23 cellular contexts compared by ENCODE assay signal in the genomic region with DNA sequence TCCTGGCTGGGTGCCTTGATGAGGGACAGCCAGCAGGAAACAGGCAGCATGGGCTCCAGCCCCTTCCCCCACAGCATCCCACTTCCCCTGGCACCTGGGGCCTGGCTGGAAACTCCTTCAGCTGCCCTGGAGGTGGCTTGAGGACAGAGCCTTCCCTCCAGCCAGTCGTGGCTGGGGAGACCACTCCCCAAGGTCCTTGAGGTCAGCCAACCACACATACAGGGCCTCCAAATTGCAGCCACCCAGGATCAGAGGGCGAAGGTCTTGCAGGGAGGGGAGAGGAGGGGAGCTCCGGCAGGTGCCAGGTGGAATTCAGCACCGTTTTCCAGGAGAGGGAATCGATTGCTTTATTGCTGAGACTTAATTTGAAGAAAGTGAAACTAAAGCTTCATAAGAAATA.
DNase-seq lines count a peak whose midpoint lies in the region; ATAC-seq and TF ChIP-seq lines count a peak whose summit lies in the region.
"Had no signal": no experiment of that assay in that cellular context is flagged by ENCODE, and none has a peak within 500 bp of the region (broad histone marks: within the 10 kb centered on the region; RNA-seq: fewer than 3 reads in every experiment).

No MANE protein-coding gene starts in this region.

- H3K36me3 Mint-ChIP-seq in natural killer cell treated with Interleukin-12 subunit alpha and Interleukin-12 subunit beta and Interleukin-15 and Interleukin-18, amount 100 ng/mL, for 72 hours: no peaks in the 10 kb centered on the region
- H3K36me3 Mint-ChIP-seq in natural killer cell (no peaks in the 10 kb centered on the region), neural progenitor cell (no peaks in the 10 kb centered on the region)
- H3K36me3 Mint-ChIP-seq: CD4-positive, alpha-beta memory T cell had no signal

- H3K27me3 ChIP-seq in PC-9 (ENCODE audit: insufficient read depth, low read depth) (peaks cover 12% of the 10 kb centered on the region), right lobe of liver (no peaks in the 10 kb centered on the region), neural progenitor cell (no peaks in the 10 kb centered on the region)
- H3K27me3 ChIP-seq: BLaER1, MG63 had no signal

- H3K4me1 ChIP-seq in PC-9 (replicated peaks; ENCODE audit: insufficient read depth) (no peaks in the 10 kb centered on the region), right lobe of liver (peaks cover 0 to 3% (median 0%) of the 10 kb centered on the region in 4 donors), neural progenitor cell (no peaks in the 10 kb centered on the region)

- CTCF ChIA-PET in PC-9 (lab: Charles Lee): no interaction called here

- POLR2A ChIA-PET in PC-9 (lab: Charles Lee; ENCODE audit: unreplicated experiment): interaction anchor here (0.6 to 1.0 kb wide), 2 partner anchors 59 to 522 kb away, joined by 4 to 9 read pairs; no protein-coding TSS in a partner anchor

- H3K4me3 ChIP-seq in PC-9: no peak overlapping the region
- H3K4me3 ChIP-seq in right lobe of liver: no peak overlapping the region
- no peak overlapping the region for H3K4me3 ChIP-seq in neural progenitor cell
- H3K4me3 ChIP-seq: BLaER1, MG63 had no signal

- H3K4me2 ChIP-seq in PC-9 (peak overlapping the region; percentile 28; the same call in 1 of the 2 replicates), neural progenitor cell (no peak overlapping the region)
- H3K4me2 ChIP-seq: BLaER1 had no signal

- H3K9ac ChIP-seq in neural progenitor cell: no peak overlapping the region
- H3K9ac ChIP-seq: BLaER1 had no signal

- no peak overlapping the region for H3K27ac Mint-ChIP-seq in natural killer cell treated with Interleukin-12 subunit alpha and Interleukin-12 subunit beta and Interleukin-15 and Interleukin-18, amount 100 ng/mL, for 72 hours
- H3K27ac Mint-ChIP-seq in natural killer cell: no peak overlapping the region
- H3K27ac Mint-ChIP-seq in neural progenitor cell: no peak overlapping the region
- H3K27ac Mint-ChIP-seq: CD4-positive, alpha-beta memory T cell had no signal

- intact Hi-C loops in natural killer cell (cut with micrococcal nuclease) (no loop called here), PC-9 (cut with micrococcal nuclease; ENCODE audit: unreplicated experiment) (no loop called here), right lobe of liver (cut with DNase I) (no loop called here)

- DNase-seq in natural killer cell treated with Interleukin-12 subunit alpha and Interleukin-12 subunit beta and Interleukin-15 and Interleukin-18, amount 100 ng/mL, for 72 hours (ENCODE audit: low spot score): peak; percentile 22
- no peak for DNase-seq in natural killer cell
- no peak for DNase-seq in PC-9
- peak in 1 of 3 donors; percentile 31 for DNase-seq in right lobe of liver
- DNase-seq in GM19240 (ENCODE audit: insufficient read length, low spot score): no peak
- no peak for DNase-seq in neural progenitor cell (ENCODE audit: low spot score)
- no peak for DNase-seq in NCI-H146 (lab: John Stamatoyannopoulos, UW)
- DNase-seq: ACHN; CD4-positive, alpha-beta memory T cell; DMS153; GDM1; GOT3; Kasumi-1; MG63; NCI-H1048; NCI-H1417 treated with DMSO at 0.1 percent for 48 hours; NCI-H2029; NCI-H2227 treated with DMSO at 0.1 percent for 48 hours; NCI-H510A; NCI-H748 treated with DMSO at 0.1 percent for 48 hours; SHP77 had no signal

- no peak overlapping the region for H3K4me3 Mint-ChIP-seq in natural killer cell treated with Interleukin-12 subunit alpha and Interleukin-12 subunit beta and Interleukin-15 and Interleukin-18, amount 100 ng/mL, for 72 hours
- no peak overlapping the region for H3K4me3 Mint-ChIP-seq in natural killer cell
- H3K4me3 Mint-ChIP-seq in neural progenitor cell: no peak overlapping the region

- no peak overlapping the region for H2AFZ ChIP-seq in PC-9
- H2AFZ ChIP-seq in neural progenitor cell (replicated peaks): no peak overlapping the region

- no peaks in the 10 kb centered on the region for H3K36me3 ChIP-seq in PC-9 (ENCODE audit: low read depth)
- H3K36me3 ChIP-seq in right lobe of liver: no peaks in the 10 kb centered on the region
- H3K36me3 ChIP-seq in neural progenitor cell: no peaks in the 10 kb centered on the region
- H3K36me3 ChIP-seq: BLaER1, MG63 had no signal

- H3F3A ChIP-seq in PC-9 (ENCODE audit: insufficient read depth, low read depth) (no peaks in the 10 kb centered on the region), neural progenitor cell (ENCODE audit: low read depth) (no peaks in the 10 kb centered on the region)

- H3K27ac ChIP-seq in PC-9 (no peak overlapping the region), right lobe of liver (no peak overlapping the region), neural progenitor cell (no peak overlapping the region)
- H3K27ac ChIP-seq: BLaER1 had no signal

- no peaks in the 10 kb centered on the region for H3K4me1 Mint-ChIP-seq in natural killer cell treated with Interleukin-12 subunit alpha and Interleukin-12 subunit beta and Interleukin-15 and Interleukin-18, amount 100 ng/mL, for 72 hours (ENCODE audit: low read depth in 2 of 2)
- H3K4me1 Mint-ChIP-seq in natural killer cell (no peaks in the 10 kb centered on the region), neural progenitor cell (no peaks in the 10 kb centered on the region)

- TF ChIP-seq POLR2A in right lobe of liver (IDR thresholded peaks at IDR 0.05): no peak

- WGBS in right lobe of liver (ENCODE audit: insufficient coverage, low coverage, low lambda C conversion rate, missing lambda C conversion rate): 29% methylated on average over 4 of the region's 5 CpGs

- H3K27me3 Mint-ChIP-seq in natural killer cell treated with Interleukin-12 subunit alpha and Interleukin-12 subunit beta and Interleukin-15 and Interleukin-18, amount 100 ng/mL, for 72 hours: peaks cover 2 to 7% of the 10 kb centered on the region in 2 donors
- no peaks in the 10 kb centered on the region for H3K27me3 Mint-ChIP-seq in natural killer cell (ENCODE audit: low read depth in 2 of 2)
- H3K27me3 Mint-ChIP-seq in neural progenitor cell (ENCODE audit: insufficient read depth, low read depth): peaks cover 9% of the 10 kb centered on the region

- no peaks in the 10 kb centered on the region for H3K9me3 Mint-ChIP-seq in natural killer cell treated with Interleukin-12 subunit alpha and Interleukin-12 subunit beta and Interleukin-15 and Interleukin-18, amount 100 ng/mL, for 72 hours
- H3K9me3 Mint-ChIP-seq in natural killer cell (no peaks in the 10 kb centered on the region), neural progenitor cell (no peaks in the 10 kb centered on the region)

- no TSS peak for BruUV-seq in PC-9 (replicated peaks; lab: Mats Ljungman, UMichigan)

- H4K20me1 ChIP-seq in PC-9 (ENCODE audit: insufficient read depth) (no peaks in the 10 kb centered on the region), neural progenitor cell (ENCODE audit: low read depth) (no peaks in the 10 kb centered on the region)
- H4K20me1 ChIP-seq: BLaER1 had no signal

- TF ChIP-seq CTCF in natural killer cell (IDR thresholded peaks at IDR 0.05): no peak
- TF ChIP-seq CTCF in PC-9 (conservative IDR thresholded peaks at IDR 0.05): no peak
- no peak for TF ChIP-seq CTCF in right lobe of liver (IDR thresholded peaks at IDR 0.05)
- no peak for TF ChIP-seq CTCF in neural progenitor cell (IDR thresholded peaks at IDR 0.05)

- ATAC-seq in natural killer cell treated with Interleukin-12 subunit alpha and Interleukin-12 subunit beta and Interleukin-15 and Interleukin-18, amount 100 ng/mL, for 72 hours: no peak
- ATAC-seq in natural killer cell (no peak), right lobe of liver (peak; percentile 16 to 58 (median 46))
- ATAC-seq: HCT116 had no signal

- H3K79me2 ChIP-seq in PC-9 (ENCODE audit: low read depth) (no peaks in the 10 kb centered on the region), neural progenitor cell (ENCODE audit: low read depth) (no peaks in the 10 kb centered on the region)

- no peaks in the 10 kb centered on the region for H3K9me2 ChIP-seq in PC-9 (ENCODE audit: insufficient read depth)

- no peaks in the 10 kb centered on the region for H3K9me3 ChIP-seq in PC-9 (ENCODE audit: insufficient read depth, low read depth)
- no peaks in the 10 kb centered on the region for H3K9me3 ChIP-seq in right lobe of liver
- H3K9me3 ChIP-seq in neural progenitor cell (ENCODE audit: low read depth): no peaks in the 10 kb centered on the region
- H3K9me3 ChIP-seq: BLaER1, MG63 had no signal

Comparison
In these comparisons a context has a peak if more than half of its experiments do, and no peak if none do; other contexts are left out.
1. ATAC-seq: peak in right lobe of liver (4 of 4); none in natural killer cell treated with Interleukin-12 subunit alpha and Interleukin-12 subunit beta and Interleukin-15 and Interleukin-18, amount 100 ng/mL, for 72 hours (0 of 2) and natural killer cell (0 of 3).